In genomic region chr22:37609240-37610152, GRCh38 we compare ENCODE assay signal across 6 cellular contexts.
DNase-seq lines count a peak whose midpoint lies in the region; ATAC-seq and TF ChIP-seq lines count a peak whose summit lies in the region.

No MANE protein-coding gene starts in this region.

- peak; percentile 41 for DNase-seq in GM03348 (ENCODE audit: low spot score)
- peak; percentile 22 for DNase-seq in OCI-M2 (lab: John Stamatoyannopoulos, UW; ENCODE audit: unreplicated experiment)
- DNase-seq in fibroblast of mammary gland (ENCODE audit: low read depth): peak; percentile 9
- DNase-seq in stimulated activated CD4-positive, alpha-beta T cell treated with anti-CD3 and anti-CD28 coated beads, Interleukin-4, amount 100 ng/mL, for 1 hour: no peak

- H3K27me3 ChIP-seq in subcutaneous abdominal adipose tissue (ENCODE audit: control insufficient read depth in 5 of 5, insufficient read depth in 4 of 5, low read length in 5 of 5): peaks cover 0 to 5% (median 0%) of the 10 kb centered on the region in 5 donors

- H3K36me3 ChIP-seq in subcutaneous abdominal adipose tissue (ENCODE audit: control insufficient read depth in 5 of 5, insufficient read depth in 5 of 5, low read length in 5 of 5): peaks cover 0 to 7% (median 3%) of the 10 kb centered on the region in 5 donors

- H3K9me3 ChIP-seq in subcutaneous abdominal adipose tissue (ENCODE audit: control insufficient read depth in 5 of 5, low read length in 5 of 5): no peaks in the 10 kb centered on the region

- peak overlapping the region; percentile 88 for H3K27ac ChIP-seq in subcutaneous abdominal adipose tissue (ENCODE audit: low read depth, low read length)

- H3K4me3 ChIP-seq in fibroblast of mammary gland (ENCODE audit: control insufficient read depth, low read depth, low read length) (peak overlapping the region; percentile 81), subcutaneous abdominal adipose tissue (ENCODE audit: low read depth in 1 of 5, low read length in 5 of 5) (peak overlapping the region; percentile 79 to 90 (median 80))

- H3K9ac ChIP-seq in subcutaneous abdominal adipose tissue (ENCODE audit: low read length in 5 of 5): peak overlapping the region; percentile 85 to 93 (median 88)

- no peak for TF ChIP-seq CTCF in fibroblast of mammary gland (conservative IDR thresholded peaks at IDR 0.05; ENCODE audit: control insufficient read depth, insufficient read depth, low read depth, low read length)

- H3K4me1 ChIP-seq in subcutaneous abdominal adipose tissue (ENCODE audit: control insufficient read depth in 5 of 5, insufficient read depth in 5 of 5, low read length in 5 of 5): peaks cover 4 to 53% (median 47%) of the 10 kb centered on the region in 5 donors

- ATAC-seq in HG03469 (IDR thresholded peaks at IDR 0.05; ENCODE audit: unreplicated experiment): no peak
